In the genomic region with DNA sequence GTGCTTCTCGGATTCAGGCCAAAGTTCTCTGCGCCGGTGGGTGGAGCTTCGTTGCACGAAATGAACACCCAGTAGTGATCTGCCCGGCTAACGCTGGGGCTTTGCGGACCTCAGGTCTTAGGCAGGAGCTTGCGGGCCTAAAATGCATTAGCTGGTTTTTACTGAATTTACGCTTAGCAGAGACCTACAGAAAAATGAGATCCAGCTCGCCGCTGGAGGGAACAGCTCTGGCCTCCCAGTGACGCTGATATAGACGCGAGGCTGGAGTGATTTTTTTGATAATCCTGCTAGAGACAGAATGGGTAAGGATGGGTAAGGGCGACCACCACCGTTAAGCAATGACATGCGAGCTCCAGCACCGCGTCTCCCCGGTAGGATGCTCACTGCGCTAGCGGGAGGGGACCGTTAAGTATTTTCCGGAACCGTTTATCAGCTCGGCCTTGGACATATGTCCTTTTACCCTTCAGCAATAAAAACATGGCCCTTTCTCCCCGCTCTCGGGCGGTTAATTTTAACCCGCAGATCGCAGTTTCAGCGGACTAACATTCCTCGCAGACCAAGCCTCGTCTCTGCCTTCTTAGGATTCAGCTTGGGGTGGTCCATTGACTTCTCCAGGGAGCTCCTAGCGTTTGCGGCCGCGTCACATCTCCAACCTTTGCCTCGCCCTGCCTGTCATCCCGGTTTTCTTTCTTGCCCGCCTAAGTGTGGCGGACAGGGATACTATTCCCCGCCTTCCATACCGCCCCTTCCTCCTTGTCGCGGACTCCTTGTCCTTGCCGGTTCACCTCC, we compare ENCODE assay signal across 8 cellular contexts.
DNase-seq lines count a peak whose midpoint lies in the region; ATAC-seq, FAIRE-seq and TF ChIP-seq lines count a peak whose summit lies in the region.

No MANE protein-coding gene starts in this region.

- ATAC-seq in HG02884 (IDR thresholded peaks at IDR 0.05; ENCODE audit: unreplicated experiment) (no peak), HG02870 (IDR thresholded peaks at IDR 0.05; ENCODE audit: unreplicated experiment) (no peak)

- H3K27me3 ChIP-seq in ectodermal cell (ENCODE audit: control insufficient read depth, insufficient read depth, low read length, poor library complexity, severe bottlenecking), result peaks cover 45% of the 10 kb centered on the region

- WGBS in ectodermal cell, 2 experiments, result 1% methylated on average over 48 of the region's 48 CpGs

- H3K27me3 Mint-ChIP-seq in neural crest cell (ENCODE audit: low read depth), result peaks cover 30% of the 10 kb centered on the region

- no peaks in the 10 kb centered on the region for H3K36me3 Mint-ChIP-seq in neural crest cell (ENCODE audit: low read depth)

- DNase-seq in NCI-H524 treated with DMSO at 0.1 percent for 48 hours (lab: John Stamatoyannopoulos, UW), result peak; percentile 37
- peak; percentile 42 for DNase-seq in neural crest cell (ENCODE audit: low read depth, low spot score)
- DNase-seq in globus pallidus (ENCODE audit: low spot score), result no peak
- no peak for DNase-seq in OCI-M2 (lab: John Stamatoyannopoulos, UW; ENCODE audit: unreplicated experiment)

- peak overlapping the region; percentile 61 for H3K4me3 ChIP-seq in ectodermal cell (ENCODE audit: insufficient read depth, low read depth, low read length)

- no peak for TF ChIP-seq CTCF in neural crest cell (conservative IDR thresholded peaks at IDR 0.05)

- H3K27ac Mint-ChIP-seq in neural crest cell (ENCODE audit: unreplicated experiment), result no peak overlapping the region

- no peaks in the 10 kb centered on the region for H3K9me3 Mint-ChIP-seq in neural crest cell

- peak overlapping the region; percentile 91 for H3K4me3 Mint-ChIP-seq in neural crest cell

- H3K4me1 Mint-ChIP-seq in neural crest cell, result peaks cover 20% of the 10 kb centered on the region

- FAIRE-seq in G401.6 (lab: Jason Lieb, UNC), result peak; percentile 95

- no peaks in the 10 kb centered on the region for H3K4me1 ChIP-seq in ectodermal cell (ENCODE audit: control insufficient read depth, insufficient read depth, low read length)

- H3K36me3 ChIP-seq in ectodermal cell (ENCODE audit: control insufficient read depth, insufficient read depth, low read length), result no peaks in the 10 kb centered on the region

- no peak overlapping the region for H3K27ac ChIP-seq in ectodermal cell (ENCODE audit: insufficient read depth, low read depth, low read length, poor library complexity, severe bottlenecking)

- no peaks in the 10 kb centered on the region for H3K9me3 ChIP-seq in ectodermal cell (ENCODE audit: control insufficient read depth, low read length)

Comparison
In these comparisons a context has a peak if more than half of its experiments do, and no peak if none do; other contexts are left out.
1. DNase-seq: peak in NCI-H524 treated with DMSO at 0.1 percent for 48 hours (single experiment) and neural crest cell (single experiment); none in globus pallidus (single experiment) and OCI-M2 (single experiment).